In the genomic region with DNA sequence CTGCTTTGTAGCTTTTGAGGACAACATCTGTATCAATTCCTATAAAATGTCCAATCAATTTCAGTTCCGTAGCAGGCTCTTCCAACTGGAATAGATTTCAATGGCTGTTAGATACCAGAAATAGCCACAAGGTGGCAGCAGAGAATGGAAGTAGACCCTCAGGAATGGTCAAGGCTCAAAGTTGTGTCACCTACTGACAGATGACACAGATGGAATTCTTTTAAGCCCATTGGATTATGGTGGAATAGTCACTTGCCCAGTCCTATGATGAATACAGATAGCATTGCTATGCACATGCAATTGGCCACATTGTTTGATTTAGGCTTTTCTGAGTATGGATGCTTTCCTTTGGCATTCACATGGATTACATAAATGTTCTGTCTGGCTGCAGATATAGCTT, we compare ENCODE assay signal across 8 cellular contexts.
A peak's percentile ranks its signal among the peaks of the same experiment; 100 is the strongest.
DNase-seq lines count a peak whose midpoint lies in the region; ATAC-seq and TF ChIP-seq lines count a peak whose summit lies in the region.

No MANE protein-coding gene starts in this region.

- no peak overlapping the region for H3K27ac Mint-ChIP-seq in Calu3 (ENCODE audit: unreplicated experiment)

- H3K4me3 ChIP-seq in foreskin fibroblast (ENCODE audit: low read depth in 1 of 2, low read length in 2 of 2) (no peak overlapping the region), osteoblast (ENCODE audit: insufficient read depth, low read length) (no peak overlapping the region)

- H3K27ac ChIP-seq in osteoblast (ENCODE audit: low read depth, low read length), result no peak overlapping the region

- H3K4me1 ChIP-seq in osteoblast (ENCODE audit: insufficient read depth, low read length), result no peaks in the 10 kb centered on the region

- H3K36me3 Mint-ChIP-seq in Calu3 (ENCODE audit: insufficient read depth, unreplicated experiment), result no peaks in the 10 kb centered on the region

- H3K9me3 Mint-ChIP-seq in Calu3 (ENCODE audit: low read depth, unreplicated experiment), result no peaks in the 10 kb centered on the region

- peaks cover 20% of the 10 kb centered on the region for H3K27me3 Mint-ChIP-seq in Calu3 (ENCODE audit: unreplicated experiment)

- no peaks in the 10 kb centered on the region for H3K79me2 ChIP-seq in osteoblast (ENCODE audit: insufficient read depth, low read length)

- no peaks in the 10 kb centered on the region for H3K9me3 ChIP-seq in osteoblast (ENCODE audit: low read depth, low read length)

- no peaks in the 10 kb centered on the region for H3K36me3 ChIP-seq in osteoblast (ENCODE audit: insufficient read depth, low read length)

- H3K4me2 ChIP-seq in osteoblast (ENCODE audit: insufficient read depth, low read length), result no peak overlapping the region

- TF ChIP-seq CTCF in Calu3 (IDR thresholded peaks at IDR 0.05; ENCODE audit: unreplicated experiment) (peak; percentile 30), foreskin fibroblast (IDR thresholded peaks at IDR 0.05; ENCODE audit: low read depth, low read length) (peak; percentile 47), osteoblast (IDR thresholded peaks at IDR 0.05; ENCODE audit: extremely low read depth, low read depth, low read length) (peak; percentile 76)

- CTCF ChIA-PET in Calu3 (lab: Charles Lee), result no interaction called here

- no peaks in the 10 kb centered on the region for H4K20me1 ChIP-seq in osteoblast (ENCODE audit: insufficient read depth, low read length)

- H3K4me3 Mint-ChIP-seq in Calu3 (ENCODE audit: low read depth, unreplicated experiment), result no peak overlapping the region

- DNase-seq in Calu3, result peak; percentile 59
- peak; percentile 1 to 39 for DNase-seq in NCI-H1930 (lab: John Stamatoyannopoulos, UW)
- DNase-seq in activated CD8-positive, alpha-beta memory T cell treated with anti-CD3 and anti-CD28 coated beads, Interleukin-2, amount 50 U/mL, for 48 hours, result peak; percentile 50
- peak; percentile 16 to 69 for DNase-seq in foreskin fibroblast
- no peak for DNase-seq in osteoblast (ENCODE audit: insufficient read length, low spot score, missing footprints)
- DNase-seq in germinal center (ENCODE audit: low spot score), result no peak

- peaks cover 9% of the 10 kb centered on the region for H3K27me3 ChIP-seq in osteoblast (ENCODE audit: insufficient read depth, low read length)

- peaks cover 20% of the 10 kb centered on the region for H3K4me1 Mint-ChIP-seq in Calu3 (ENCODE audit: low read depth, unreplicated experiment)

- H2AFZ ChIP-seq in osteoblast (ENCODE audit: low read length), result no peak overlapping the region

- intact Hi-C loops in Calu3 (cut with micrococcal nuclease; ENCODE audit: unreplicated experiment), result loop anchor here (1.0 to 5.0 kb wide), 5 partner anchors 136 to 391 kb away; no protein-coding TSS in a partner anchor

- BruUV-seq in Calu3 (replicated peaks; lab: Mats Ljungman, UMichigan), result no TSS peak

- ATAC-seq in GM19395 (IDR thresholded peaks at IDR 0.05; ENCODE audit: unreplicated experiment) (peak; percentile 37), GM18873 (IDR thresholded peaks at IDR 0.05; ENCODE audit: low FRiP score, unreplicated experiment) (no peak)

Comparison
In these comparisons a context has a peak if more than half of its experiments do, and no peak if none do; other contexts are left out.
1. DNase-seq: peak in Calu3 (single experiment), NCI-H1930 (2 of 2), activated CD8-positive, alpha-beta memory T cell treated with anti-CD3 and anti-CD28 coated beads, Interleukin-2, amount 50 U/mL, for 48 hours (single experiment) and foreskin fibroblast (2 of 2); none in osteoblast (single experiment) and germinal center (single experiment).
2. Peak in every context shown above with its lines, with median percentiles within 50 percentile points of each other: CTCF ChIP-seq.